In the genomic region with DNA sequence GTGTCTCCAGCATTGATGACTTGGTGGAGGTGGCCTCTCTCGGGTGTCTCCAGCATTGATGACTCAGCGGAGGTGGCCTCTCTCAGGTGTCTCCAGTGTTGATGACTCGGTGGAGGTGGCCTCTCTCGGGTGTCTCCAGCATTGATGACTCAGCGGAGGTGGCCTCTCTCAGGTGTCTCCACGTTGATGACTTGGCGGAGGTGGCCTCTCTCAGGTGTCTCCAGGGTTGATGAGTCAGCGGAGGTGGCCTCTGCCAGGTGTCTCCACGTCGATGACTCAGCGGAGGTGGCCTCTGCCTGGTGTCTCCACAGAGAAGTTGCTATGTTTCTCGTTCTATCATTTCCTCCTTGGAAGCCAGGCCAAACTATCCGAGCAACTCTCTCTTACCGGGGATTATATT, we compare ENCODE assay signal across 8 cellular contexts.
DNase-seq lines count a peak whose midpoint lies in the region; ATAC-seq and TF ChIP-seq lines count a peak whose summit lies in the region.
"Not testable (repeated sequence)": the region's sequence is repeated elsewhere in the genome, so short reads cannot be mapped to it uniquely, and the experiment has no call there.

No MANE protein-coding gene starts in this region.

- H3K4me1 Mint-ChIP-seq in activated CD4-positive, alpha-beta T cell treated with anti-CD3 and anti-CD28 coated beads, Interleukin-2, amount 10 ng/mL, durations not matched to agents 24 days and 14 days; activated naive CD8-positive, alpha-beta T cell (ENCODE audit: low read depth): not testable (repeated sequence)

- not testable (repeated sequence) for H3F3A ChIP-seq in MM.1S (ENCODE audit: insufficient read depth, low read length); PC-3 (ENCODE audit: low read length, unreplicated experiment)

- not testable (repeated sequence) for H3K36me3 ChIP-seq in MM.1S (replicated peaks; ENCODE audit: insufficient read depth, low read length); PC-3 (ENCODE audit: low read depth, low read length); esophagus muscularis mucosa

- CTCF ChIA-PET in PC-3 (lab: Charles Lee), result not testable (repeated sequence)

- not testable (repeated sequence) for H3K27ac Mint-ChIP-seq in activated CD4-positive, alpha-beta T cell treated with anti-CD3 and anti-CD28 coated beads, Interleukin-2, amount 10 ng/mL, durations not matched to agents 24 days and 14 days
- H3K27ac Mint-ChIP-seq in activated naive CD8-positive, alpha-beta T cell, result peak overlapping the region; percentile 34

- not testable (repeated sequence) for H3K27ac ChIP-seq in MM.1S (ENCODE audit: low read length); PC-3 (ENCODE audit: low read length); esophagus muscularis mucosa (replicated peaks in 1 of 4)

- H3K9ac ChIP-seq in MM.1S (ENCODE audit: low read length); PC-3 (ENCODE audit: low read length): not testable (repeated sequence)

- not testable (repeated sequence) for H3K27me3 ChIP-seq in MM.1S (replicated peaks; ENCODE audit: insufficient read depth, low read length); PC-3 (ENCODE audit: low read length); esophagus muscularis mucosa

- DNase-seq in COLO668 (lab: John Stamatoyannopoulos, UW; ENCODE audit: unreplicated experiment), result peak; percentile 2
- DNase-seq in DMS53 (lab: John Stamatoyannopoulos, UW), result peak; percentile 20
- DNase-seq in MM.1S, result peak; percentile 6
- peak; percentile 6 for DNase-seq in PC-3
- peak; percentile 33 for DNase-seq in activated CD4-positive, alpha-beta T cell treated with anti-CD3 and anti-CD28 coated beads, Interleukin-2, amount 10 ng/mL, durations not matched to agents 24 days and 14 days
- DNase-seq in esophagus muscularis mucosa (ENCODE audit: extremely low spot score), result peak; percentile 10
- peak; percentile 11 for DNase-seq in stimulated activated CD4-positive, alpha-beta T cell treated with anti-CD3 and anti-CD28 coated beads, Interleukin-1b, Interleukin-23, amount 100 ng/mL, for 48 hours

- not testable (repeated sequence) for H3K4me3 Mint-ChIP-seq in activated CD4-positive, alpha-beta T cell treated with anti-CD3 and anti-CD28 coated beads, Interleukin-2, amount 10 ng/mL, durations not matched to agents 24 days and 14 days; activated naive CD8-positive, alpha-beta T cell

- not testable (repeated sequence) for H2AFZ ChIP-seq in MM.1S (ENCODE audit: low read length); PC-3 (ENCODE audit: low read length)

- intact Hi-C loops in PC-3 (cut with micrococcal nuclease); activated CD4-positive, alpha-beta T cell treated with anti-CD3 and anti-CD28 coated beads, Interleukin-2, amount 10 ng/mL, durations not matched to agents 24 days and 14 days (cut with micrococcal nuclease); esophagus muscularis mucosa (cut with DNase I): not testable (repeated sequence)

- not testable (repeated sequence) for H3K9me3 Mint-ChIP-seq in activated CD4-positive, alpha-beta T cell treated with anti-CD3 and anti-CD28 coated beads, Interleukin-2, amount 10 ng/mL, durations not matched to agents 24 days and 14 days; activated naive CD8-positive, alpha-beta T cell (ENCODE audit: low read depth)

- POLR2A ChIA-PET in PC-3 (lab: Charles Lee; ENCODE audit: unreplicated experiment), result not testable (repeated sequence)

- not testable (repeated sequence) for H3K9me2 ChIP-seq in MM.1S (replicated peaks; ENCODE audit: insufficient read depth, low read length); PC-3 (replicated peaks; ENCODE audit: low read length)

- not testable (repeated sequence) for H3K9me3 ChIP-seq in MM.1S (replicated peaks; ENCODE audit: insufficient read depth, low read length); PC-3 (ENCODE audit: low read length); esophagus muscularis mucosa

- TF ChIP-seq EP300 in esophagus muscularis mucosa (IDR thresholded peaks at IDR 0.05), result not testable (repeated sequence)

- TF ChIP-seq POLR2A in esophagus muscularis mucosa (IDR thresholded peaks at IDR 0.05; ENCODE audit: low read depth), result not testable (repeated sequence)

- not testable (repeated sequence) for TF ChIP-seq CTCF in MM.1S (IDR thresholded peaks at IDR 0.05; ENCODE audit: low read length); PC-3 (conservative IDR thresholded peaks at IDR 0.05; ENCODE audit: low read depth, low read length); esophagus muscularis mucosa (IDR thresholded peaks at IDR 0.05)

- H3K36me3 Mint-ChIP-seq in activated CD4-positive, alpha-beta T cell treated with anti-CD3 and anti-CD28 coated beads, Interleukin-2, amount 10 ng/mL, durations not matched to agents 24 days and 14 days (ENCODE audit: low read depth), result peaks cover 12% of the 10 kb centered on the region
- not testable (repeated sequence) for H3K36me3 Mint-ChIP-seq in activated naive CD8-positive, alpha-beta T cell

- ATAC-seq in PC-3, result not testable (repeated sequence)

- BruUV-seq in PC-3 (replicated peaks; lab: Mats Ljungman, UMichigan), result not testable (repeated sequence)

- WGBS in esophagus muscularis mucosa, result 96% methylated on average over 14 of the region's 14 CpGs

- H3K27me3 Mint-ChIP-seq in activated CD4-positive, alpha-beta T cell treated with anti-CD3 and anti-CD28 coated beads, Interleukin-2, amount 10 ng/mL, durations not matched to agents 24 days and 14 days; activated naive CD8-positive, alpha-beta T cell: not testable (repeated sequence)

- H3K79me2 ChIP-seq in MM.1S (ENCODE audit: low read length); PC-3 (ENCODE audit: low read length): not testable (repeated sequence)

- H3K4me2 ChIP-seq in MM.1S (ENCODE audit: low read depth, low read length); PC-3 (ENCODE audit: low read length): not testable (repeated sequence)

- not testable (repeated sequence) for H3K4me3 ChIP-seq in MM.1S (ENCODE audit: low read length); PC-3 (ENCODE audit: low read length); esophagus muscularis mucosa

- not testable (repeated sequence) for H4K20me1 ChIP-seq in MM.1S (ENCODE audit: insufficient read depth, low read length); PC-3 (ENCODE audit: low read length)

- H3K4me1 ChIP-seq in MM.1S (ENCODE audit: low read length); PC-3 (ENCODE audit: insufficient read depth, low read length); esophagus muscularis mucosa: not testable (repeated sequence)
